In genomic region chr6:134326192-134326591, GRCh38 we compare ENCODE assay signal across 2 cellular contexts. TPM values are rescaled to one million over a fixed set of nuclear protein-coding genes. Genes with fewer than 3 reads are reported as not detected.
A peak's percentile ranks its signal among the peaks of the same experiment; 100 is the strongest.
DNase-seq lines count a peak whose midpoint lies in the region; ATAC-seq, FAIRE-seq and TF ChIP-seq lines count a peak whose summit lies in the region.
"Not testable (repeated sequence)": the region's sequence is repeated elsewhere in the genome, so short reads cannot be mapped to it uniquely, and the experiment has no call there.

No MANE protein-coding gene starts in this region.

- not testable (repeated sequence) for TF ChIP-seq CTCF in K562 (IDR thresholded peaks at IDR 0.05 in 2 of 3, conservative IDR thresholded peaks at IDR 0.05 in 1 of 3; ENCODE audit: insufficient read depth in 2 of 3, low read depth in 1 of 3, low read length in 3 of 3)

- H3K27ac ChIP-seq in K562 (ENCODE audit: extremely low read depth, low read depth, low read length): not testable (repeated sequence)

- not testable (repeated sequence) for FAIRE-seq in K562 (lab: Jason Lieb, UNC)

- intact Hi-C loops in K562 (cut with micrococcal nuclease): not testable (repeated sequence)

- not testable (repeated sequence) for DNase-seq in activated CD4-positive, alpha-beta memory T cell treated with anti-CD3 and anti-CD28 coated beads, Interleukin-2, amount 10 ng/mL, durations not matched to agents 7 days and 5 days; K562 (ENCODE audit: extremely low read depth in 1 of 4, low spot score in 3 of 4)

- not testable (repeated sequence) for H3K4me1 ChIP-seq in K562 (replicated peaks in 1 of 2; ENCODE audit: control insufficient read depth in 2 of 2, insufficient read depth in 2 of 2, low read length in 2 of 2)

- H3K27me3 ChIP-seq in K562 (ENCODE audit: control insufficient read depth in 2 of 2, insufficient read depth in 2 of 2, low read length in 2 of 2): not testable (repeated sequence)

- TF ChIP-seq RAD21 in K562 (CRISPR knock-in tag; conservative IDR thresholded peaks at IDR 0.05 in 1 of 2, IDR thresholded peaks at IDR 0.05 in 1 of 2): not testable (repeated sequence)

- not testable (repeated sequence) for H3K36me3 Mint-ChIP-seq in activated CD4-positive, alpha-beta memory T cell treated with anti-CD3 and anti-CD28 coated beads, Interleukin-2, amount 10 ng/mL, durations not matched to agents 7 days and 5 days (ENCODE audit: low read depth)

- not testable (repeated sequence) for TF ChIP-seq POLR2A in K562 (conservative IDR thresholded peaks at IDR 0.05)

- TF ChIP-seq EP300 in K562 (IDR thresholded peaks at IDR 0.05; ENCODE audit: low read length): not testable (repeated sequence)

- peak overlapping the region; percentile 41 for H3K27ac Mint-ChIP-seq in activated CD4-positive, alpha-beta memory T cell treated with anti-CD3 and anti-CD28 coated beads, Interleukin-2, amount 10 ng/mL, durations not matched to agents 7 days and 5 days

- POLR2A ChIA-PET in activated CD4-positive, alpha-beta memory T cell treated with anti-CD3 and anti-CD28 coated beads, Interleukin-2, amount 10 ng/mL, durations not matched to agents 7 days and 5 days (lab: Charles Lee); K562 (lab: Yijun Ruan, JAX): not testable (repeated sequence)

- not testable (repeated sequence) for BruUV-seq in K562 (replicated peaks; lab: Mats Ljungman, UMichigan)

- H3K27me3 Mint-ChIP-seq in activated CD4-positive, alpha-beta memory T cell treated with anti-CD3 and anti-CD28 coated beads, Interleukin-2, amount 10 ng/mL, durations not matched to agents 7 days and 5 days: not testable (repeated sequence)

- H3K4me3 Mint-ChIP-seq in activated CD4-positive, alpha-beta memory T cell treated with anti-CD3 and anti-CD28 coated beads, Interleukin-2, amount 10 ng/mL, durations not matched to agents 7 days and 5 days: not testable (repeated sequence)

- CTCF ChIA-PET in activated CD4-positive, alpha-beta memory T cell treated with anti-CD3 and anti-CD28 coated beads, Interleukin-2, amount 10 ng/mL, durations not matched to agents 7 days and 5 days (lab: Charles Lee); K562 (lab: Yijun Ruan, JAX; ENCODE audit: low intra/inter-chr PET ratio): not testable (repeated sequence)

- H3K9me1 ChIP-seq in K562 (ENCODE audit: control insufficient read depth, insufficient read depth, low read length): not testable (repeated sequence)

- not testable (repeated sequence) for H2AFZ ChIP-seq in K562 (ENCODE audit: low read depth, low read length)

- not testable (repeated sequence) for H3K79me2 ChIP-seq in K562 (ENCODE audit: control insufficient read depth, insufficient read depth, low read length)

- 66% methylated on average over 4 of the region's 4 CpGs for WGBS in K562 (ENCODE audit: insufficient coverage, low coverage, missing lambda C conversion rate)

- ATAC-seq in K562: not testable (repeated sequence)

- in situ Hi-C loops in K562 (cut with MboI): not testable (repeated sequence)

- H4K20me1 ChIP-seq in K562 (replicated peaks; ENCODE audit: control insufficient read depth, insufficient read depth, low read length): not testable (repeated sequence)

- H3K4me2 ChIP-seq in K562 (ENCODE audit: insufficient read depth, low read length): not testable (repeated sequence)

- not testable (repeated sequence) for H3K4me1 Mint-ChIP-seq in activated CD4-positive, alpha-beta memory T cell treated with anti-CD3 and anti-CD28 coated beads, Interleukin-2, amount 10 ng/mL, durations not matched to agents 7 days and 5 days

- not testable (repeated sequence) for H3K9me3 Mint-ChIP-seq in activated CD4-positive, alpha-beta memory T cell treated with anti-CD3 and anti-CD28 coated beads, Interleukin-2, amount 10 ng/mL, durations not matched to agents 7 days and 5 days

- not testable (repeated sequence) for H3K36me3 ChIP-seq in K562 (ENCODE audit: control insufficient read depth, insufficient read depth, low read length)

- H3K9ac ChIP-seq in K562 (ENCODE audit: insufficient read depth in 1 of 2, low read depth in 2 of 2, low read length in 2 of 2): not testable (repeated sequence)

- not testable (repeated sequence) for H3K4me3 ChIP-seq in K562

- not testable (repeated sequence) for H3K9me3 ChIP-seq in K562 (replicated peaks; ENCODE audit: control insufficient read depth, insufficient read depth, low read depth, low read length)

TF ChIP-seq in K562, 482 proteins besides CTCF, POLR2A, EP300 and RAD21:
- TF ChIP-seq DACH1 (IDR thresholded peaks at IDR 0.05; ENCODE audit: partially characterized antibody): peak; percentile 97
- TF ChIP-seq GATAD2B (IDR thresholded peaks at IDR 0.05; ENCODE audit: borderline replicate concordance): peak; percentile 51; the same call in 1 of the 2 replicates
- peak; percentile 62; the same call in 1 of the 2 replicates for TF ChIP-seq MTA1 (IDR thresholded peaks at IDR 0.05; ENCODE audit: borderline replicate concordance)
- TF ChIP-seq, protein P1, sequence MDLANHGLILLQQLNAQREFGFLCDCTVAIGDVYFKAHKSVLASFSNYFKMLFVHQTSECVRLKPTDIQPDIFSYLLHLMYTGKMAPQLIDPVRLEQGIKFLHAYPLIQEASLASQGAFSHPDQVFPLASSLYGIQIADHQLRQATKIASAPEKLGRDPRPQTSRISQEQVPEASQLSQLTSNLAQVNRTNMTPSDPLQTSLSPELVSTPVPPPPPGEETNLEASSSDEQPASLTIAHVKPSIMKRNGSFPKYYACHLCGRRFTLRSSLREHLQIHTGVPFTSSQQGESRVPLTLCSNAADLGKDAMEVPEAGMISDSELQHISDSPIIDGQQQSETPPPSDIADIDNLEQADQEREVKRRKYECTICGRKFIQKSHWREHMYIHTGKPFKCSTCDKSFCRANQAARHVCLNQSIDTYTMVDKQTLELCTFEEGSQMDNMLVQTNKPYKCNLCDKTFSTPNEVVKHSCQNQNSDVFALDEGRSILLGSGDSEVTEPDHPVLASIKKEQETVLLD (IDR thresholded peaks at IDR 0.05): peak; percentile 78; the same call in 1 of the 2 replicates

RNA-seq across cellular contexts. Expression of gene SGK1, which starts 8.3 kb away (rescaled TPM):
- 10 to 100 TPM; 27.9 to 35.1 TPM for total RNA-seq in activated CD4-positive, alpha-beta memory T cell treated with anti-CD3 and anti-CD28 coated beads, Interleukin-2, amount 10 ng/mL, durations not matched to agents 7 days and 5 days
- 35.0 and 54.6 TPM in 2 replicates for total RNA-seq in K562 (2011; cell fraction: chromatin; rRNA removed; ENCODE audit: low replicate concordance)
- total RNA-seq in K562 (2011; cell fraction: nucleolus; rRNA removed): 17.8 and 31.9 TPM in 2 replicates
- 34.4 and 40.1 TPM in 2 replicates for total RNA-seq in K562 (2011; cell fraction: nucleoplasm; rRNA removed)
- 4.9 and 7.7 TPM in 2 replicates for total RNA-seq in K562 (2014; rRNA removed)
- 3.7 and 4.1 TPM in 2 replicates for total RNA-seq in K562 (2014; rRNA removed; fragmentation: Illumina TruSeq; extraction: Trizol)
- 5.0 and 7.2 TPM in 2 replicates for total RNA-seq in K562 (2015; rRNA removed; fragmentation: Illumina TruSeq; extraction: Trizol)
- 3.7 and 4.3 TPM in 2 replicates for total RNA-seq in K562 (2021)
- polyA plus RNA-seq in K562 (2011; rRNA removed): 3.5 and 3.8 TPM in 2 replicates
- polyA plus RNA-seq in K562 (2011; cell fraction: cytosol; rRNA removed): 3.9 and 4.2 TPM in 2 replicates
- 29.7 and 31.8 TPM in 2 replicates for polyA plus RNA-seq in K562 (2011; cell fraction: nucleus; rRNA removed)
- 8.4 and 8.8 TPM in 2 replicates for polyA plus RNA-seq in K562 (2012)
- polyA plus RNA-seq in K562 (2014; fragmentation: Illumina TruSeq; extraction: Trizol): 3.3 and 3.9 TPM in 2 replicates
- 1 to 10 TPM; 3.5 to 3.9 TPM for polyA plus RNA-seq in K562 (2014; fragmentation: Nextera tagmentation; extraction: Ambion mirVana)
- 4.5 and 7.8 TPM in 2 replicates for polyA plus RNA-seq in K562 (2014; rRNA removed)
- polyA minus RNA-seq in K562 (2011; rRNA and poly(A)+ RNA removed): 5.2 and 6.6 TPM in 2 replicates
- polyA minus RNA-seq in K562 (2011; cell fraction: cytosol; rRNA and poly(A)+ RNA removed): 6.8 and 10.6 TPM in 2 replicates
- polyA minus RNA-seq in K562 (2011; cell fraction: nucleus; rRNA and poly(A)+ RNA removed): 23.8 and 32.1 TPM in 2 replicates
